Comparison of ENCODE assay signal across 9 cellular contexts in the genomic region with DNA sequence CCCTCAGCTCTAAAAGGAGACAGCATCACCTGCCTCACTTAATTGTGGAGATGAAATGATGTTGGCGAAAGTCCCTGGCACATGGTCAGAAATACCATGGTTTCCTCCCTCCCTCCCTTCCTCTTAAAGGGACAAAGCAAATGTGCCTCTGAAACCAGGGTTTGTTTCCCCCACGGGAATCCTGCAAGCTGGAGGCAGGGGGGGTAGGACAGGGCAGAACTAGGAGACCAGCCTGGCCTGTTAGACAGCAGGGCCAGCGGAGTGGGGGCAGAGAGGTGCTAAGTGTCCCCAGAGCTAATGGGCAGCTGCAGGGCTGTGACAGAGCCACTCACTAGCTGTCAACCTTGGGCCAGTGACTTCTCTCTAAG. TPM values are rescaled to one million over a fixed set of nuclear protein-coding genes. Genes with fewer than 3 reads are reported as not detected.
DNase-seq lines count a peak whose midpoint lies in the region; ATAC-seq and TF ChIP-seq lines count a peak whose summit lies in the region.
"Had no signal": no experiment of that assay in that cellular context is flagged by ENCODE, and none has a peak within 500 bp of the region (broad histone marks: within the 10 kb centered on the region; RNA-seq: fewer than 3 reads in every experiment).

No MANE protein-coding gene starts in this region.

- H2AK5ac ChIP-seq in neuronal stem cell (ENCODE audit: low read depth, low read length) = peak overlapping the region; percentile 56

- H3K9me3 Mint-ChIP-seq in CD4-positive, alpha-beta T cell = no peaks in the 10 kb centered on the region
- H3K9me3 Mint-ChIP-seq in activated CD8-positive, alpha-beta T cell treated with anti-CD3 and anti-CD28 coated beads, Interleukin-2, amount 10 ng/mL, durations not matched to agents 7 days and 5 days (ENCODE audit: insufficient read depth) = no peaks in the 10 kb centered on the region
- H3K9me3 Mint-ChIP-seq: natural killer cell treated with Interleukin-12 subunit alpha and Interleukin-12 subunit beta and Interleukin-15 and Interleukin-18, amount 100 ng/mL, for 72 hours had no signal

- peak overlapping the region; percentile 9 for H3K27ac Mint-ChIP-seq in CD4-positive, alpha-beta T cell
- H3K27ac Mint-ChIP-seq in activated CD8-positive, alpha-beta T cell treated with anti-CD3 and anti-CD28 coated beads, Interleukin-2, amount 10 ng/mL, durations not matched to agents 7 days and 5 days = no peak overlapping the region

- 0% methylated on average over 1 of the region's 3 CpGs; no CpG with 5 or more reads in 1 of the 2 donors for WGBS in esophagus squamous epithelium, 2 donors
- WGBS in neuronal stem cell (ENCODE audit: extremely low coverage in 2 of 2, insufficient read length in 2 of 2, insufficient replicate concordance in 1 of 2), 2 donors = no CpG with 5 or more reads among the region's 3 CpGs

- POLR2A ChIA-PET in CD4-positive, alpha-beta T cell (lab: Charles Lee) = interaction anchor here (0.8 to 0.9 kb wide), 2 partner anchors 29 to 107 kb away, joined by 3 to 4 read pairs; no protein-coding TSS in a partner anchor
- POLR2A ChIA-PET in RWPE1 (lab: Yijun Ruan, JAX; ENCODE audit: low non-redundant PET) = no interaction called here
- POLR2A ChIA-PET in activated CD8-positive, alpha-beta T cell treated with anti-CD3 and anti-CD28 coated beads, Interleukin-2, amount 10 ng/mL, durations not matched to agents 7 days and 5 days (lab: Charles Lee) = no interaction called here

- no peaks in the 10 kb centered on the region for H3K9me3 ChIP-seq in CD4-positive, alpha-beta T cell (ENCODE audit: control insufficient read depth, low read length)
- no peaks in the 10 kb centered on the region for H3K9me3 ChIP-seq in esophagus squamous epithelium
- H3K9me3 ChIP-seq in neuronal stem cell (replicated peaks in 1 of 2; ENCODE audit: control insufficient read depth in 2 of 2, insufficient read depth in 1 of 2, low read depth in 1 of 2, low read length in 2 of 2) = peaks cover 5 to 20% of the 10 kb centered on the region in 2 donors

- no peak for DNase-seq in CD4-positive, alpha-beta T cell
- DNase-seq in esophagus squamous epithelium (lab: John Stamatoyannopoulos, UW) (no peak), neuronal stem cell (ENCODE audit: low spot score) (no peak), NOMO-1 treated with dmso at 0.1 percent for 144 hours (lab: John Stamatoyannopoulos, UW; ENCODE audit: unreplicated experiment) (no peak), RWPE1 (ENCODE audit: low spot score) (no peak), CD1c-positive myeloid dendritic cell (ENCODE audit: extremely low spot score) (no peak)
- no peak for DNase-seq in activated CD8-positive, alpha-beta T cell treated with anti-CD3 and anti-CD28 coated beads, Interleukin-2, amount 10 ng/mL, durations not matched to agents 7 days and 5 days

- peaks cover 11 to 88% (median 23%) of the 10 kb centered on the region in 3 donors for H3K4me1 ChIP-seq in esophagus squamous epithelium
- H3K4me1 ChIP-seq in neuronal stem cell (ENCODE audit: control insufficient read depth in 2 of 2, insufficient read depth in 1 of 2, low read depth in 1 of 2, low read length in 2 of 2) = peaks cover 24 to 34% of the 10 kb centered on the region in 2 donors

- no peak overlapping the region for H2BK12ac ChIP-seq in neuronal stem cell (ENCODE audit: low read length)

- ATAC-seq in CD4-positive, alpha-beta T cell (ENCODE audit: poor library complexity) = no peak
- peak; percentile 8 for ATAC-seq in SK-N-SH treated with all-trans-retinoic acid at 6 μM for 48 hours
- no peak for ATAC-seq in activated CD8-positive, alpha-beta T cell treated with anti-CD3 and anti-CD28 coated beads, Interleukin-2, amount 10 ng/mL, durations not matched to agents 7 days and 5 days

- H3K4me3 ChIP-seq in esophagus squamous epithelium (no peak overlapping the region), neuronal stem cell (ENCODE audit: low read length in 2 of 2) (no peak overlapping the region)

- no peak overlapping the region for H2AFZ ChIP-seq in neuronal stem cell (ENCODE audit: low read length)

- H4K8ac ChIP-seq in neuronal stem cell (ENCODE audit: low read depth, low read length) = no peak overlapping the region

- peaks cover 18% of the 10 kb centered on the region for H3K27me3 Mint-ChIP-seq in CD4-positive, alpha-beta T cell
- H3K27me3 Mint-ChIP-seq in activated CD8-positive, alpha-beta T cell treated with anti-CD3 and anti-CD28 coated beads, Interleukin-2, amount 10 ng/mL, durations not matched to agents 7 days and 5 days (ENCODE audit: low read depth) = peaks cover 40% of the 10 kb centered on the region

- CTCF ChIA-PET in CD4-positive, alpha-beta T cell (lab: Charles Lee) = interaction anchor here (0.6 to 2.9 kb wide), 11 partner anchors 11 to 151 kb away, joined by 3 to 18 read pairs (median 5); a partner anchor contains a TSS
- CTCF ChIA-PET in RWPE1 (lab: Yijun Ruan, JAX) = interaction anchor here (0.6 to 1.3 kb wide), 3 partner anchors 51 to 193 kb away, joined by 3 to 5 read pairs (median 3); no protein-coding TSS in a partner anchor
- CTCF ChIA-PET in activated CD8-positive, alpha-beta T cell treated with anti-CD3 and anti-CD28 coated beads, Interleukin-2, amount 10 ng/mL, durations not matched to agents 7 days and 5 days (lab: Charles Lee) = interaction anchor here (1.0 to 9.4 kb wide), 9 partner anchors 19 to 266 kb away, joined by 3 to 118 read pairs (median 4); no protein-coding TSS in a partner anchor

- H4K91ac ChIP-seq in neuronal stem cell (ENCODE audit: low read depth, low read length, poor library complexity) = no peak overlapping the region

- no peak for TF ChIP-seq POLR2A in esophagus squamous epithelium (IDR thresholded peaks at IDR 0.05)

- H3K14ac ChIP-seq in neuronal stem cell (ENCODE audit: low read length) = no peak overlapping the region

- no peak overlapping the region for H3K9ac ChIP-seq in neuronal stem cell (ENCODE audit: low read depth, low read length, poor library complexity)

- no peaks in the 10 kb centered on the region for H3K36me3 Mint-ChIP-seq in CD4-positive, alpha-beta T cell (ENCODE audit: low read depth)
- H3K36me3 Mint-ChIP-seq in activated CD8-positive, alpha-beta T cell treated with anti-CD3 and anti-CD28 coated beads, Interleukin-2, amount 10 ng/mL, durations not matched to agents 7 days and 5 days (ENCODE audit: low read depth) = no peaks in the 10 kb centered on the region
- H3K36me3 Mint-ChIP-seq: natural killer cell treated with Interleukin-12 subunit alpha and Interleukin-12 subunit beta and Interleukin-15 and Interleukin-18, amount 100 ng/mL, for 72 hours had no signal

- peaks cover 3% of the 10 kb centered on the region for H3K27me3 ChIP-seq in CD4-positive, alpha-beta T cell (ENCODE audit: control insufficient read depth, insufficient read depth, low read length)
- H3K27me3 ChIP-seq in esophagus squamous epithelium (peaks cover 0 to 8% (median 3%) of the 10 kb centered on the region in 4 donors), neuronal stem cell (ENCODE audit: control insufficient read depth in 3 of 3, insufficient read depth in 3 of 3, low read depth in 1 of 3, low read length in 3 of 3) (no peaks in the 10 kb centered on the region)

- peaks cover 39% of the 10 kb centered on the region for H3K4me1 Mint-ChIP-seq in CD4-positive, alpha-beta T cell (ENCODE audit: low read depth)
- peaks cover 37% of the 10 kb centered on the region for H3K4me1 Mint-ChIP-seq in activated CD8-positive, alpha-beta T cell treated with anti-CD3 and anti-CD28 coated beads, Interleukin-2, amount 10 ng/mL, durations not matched to agents 7 days and 5 days (ENCODE audit: low read depth)

- H2BK15ac ChIP-seq in neuronal stem cell (ENCODE audit: low read length) = no peak overlapping the region

- H3K36me3 ChIP-seq in esophagus squamous epithelium (no peaks in the 10 kb centered on the region), neuronal stem cell (replicated peaks in 1 of 2; ENCODE audit: control insufficient read depth in 2 of 2, insufficient read depth in 2 of 2, low read length in 2 of 2) (peaks cover 5 to 22% of the 10 kb centered on the region in 2 donors)

- H3K4me3 Mint-ChIP-seq in CD4-positive, alpha-beta T cell = no peak overlapping the region
- H3K4me3 Mint-ChIP-seq in activated CD8-positive, alpha-beta T cell treated with anti-CD3 and anti-CD28 coated beads, Interleukin-2, amount 10 ng/mL, durations not matched to agents 7 days and 5 days = no peak overlapping the region

- no peak overlapping the region for H3K27ac ChIP-seq in CD4-positive, alpha-beta T cell (ENCODE audit: low read depth, low read length)
- H3K27ac ChIP-seq in esophagus squamous epithelium (peak overlapping the region; percentile 34 to 83 (median 68)), neuronal stem cell (replicated peaks; ENCODE audit: low read length) (no peak overlapping the region), RWPE1 (no peak overlapping the region)

- no peak overlapping the region for H2BK5ac ChIP-seq in neuronal stem cell (ENCODE audit: low read length)

- H3K4ac ChIP-seq in neuronal stem cell (ENCODE audit: low read length) = no peak overlapping the region

- intact Hi-C loops in CD4-positive, alpha-beta T cell (cut with DNase I, micrococcal nuclease) = loop anchor here (1.0 kb wide), 2 partner anchors 108 to 127 kb away; no protein-coding TSS in a partner anchor
- intact Hi-C loops in esophagus squamous epithelium (cut with DNase I) = loop anchor here (10.0 kb wide), 1 partner anchor 111 kb away; no protein-coding TSS in a partner anchor

- H3K23ac ChIP-seq in neuronal stem cell (ENCODE audit: low read depth, low read length, poor library complexity) = no peak overlapping the region

- H3K79me1 ChIP-seq in neuronal stem cell (ENCODE audit: low read depth, low read length) = peaks cover 2% of the 10 kb centered on the region

- no peak for TF ChIP-seq CTCF in CD4-positive, alpha-beta T cell (IDR thresholded peaks at IDR 0.05)
- TF ChIP-seq CTCF in esophagus squamous epithelium (IDR thresholded peaks at IDR 0.05) (no peak), RWPE1 (conservative IDR thresholded peaks at IDR 0.05; ENCODE audit: low read depth) (no peak)

- no peak overlapping the region for H3K4me2 ChIP-seq in neuronal stem cell (ENCODE audit: insufficient read depth, low read length, poor library complexity, severe bottlenecking)

- no peak overlapping the region for H2BK120ac ChIP-seq in neuronal stem cell (ENCODE audit: low read depth, low read length)

- peak overlapping the region; percentile 80 for H3K18ac ChIP-seq in neuronal stem cell (ENCODE audit: low read length)

RNA-seq across cellular contexts. Expression of a gene that starts 5.7 kb away (rescaled TPM):
- total RNA-seq in CD4-positive, alpha-beta T cell = 1 to 10 TPM; 1.1 to 1.2 TPM
- 1 to 10 TPM in 1 of 4 donors, under 1 TPM in 3; 0.08 to 3.6 (median 0.49) TPM for total RNA-seq in esophagus squamous epithelium
- 6.8 TPM for polyA plus RNA-seq in neuronal stem cell (2013, experiment 1 of 2)
- polyA plus RNA-seq in neuronal stem cell (2013, experiment 2 of 2) = 6.7 TPM
- total RNA-seq in activated CD8-positive, alpha-beta T cell treated with anti-CD3 and anti-CD28 coated beads, Interleukin-2, amount 10 ng/mL, durations not matched to agents 7 days and 5 days = under 1 TPM; 0.05 to 0.08 TPM

RNA-seq across cellular contexts. Expression of a gene that starts 55.5 kb away (rescaled TPM):
- 1 to 10 TPM in 1 of 2 experiments, under 1 TPM in 1; 0.92 to 1.2 TPM for total RNA-seq in CD4-positive, alpha-beta T cell
- 10 to 100 TPM in 2 of 4 donors, 1 to 10 TPM in 2; 4.7 to 15.1 (median 9.2) TPM for total RNA-seq in esophagus squamous epithelium
- 34.0 TPM for polyA plus RNA-seq in neuronal stem cell (2013, experiment 1 of 2)
- 35.2 TPM for polyA plus RNA-seq in neuronal stem cell (2013, experiment 2 of 2)
- total RNA-seq in activated CD8-positive, alpha-beta T cell treated with anti-CD3 and anti-CD28 coated beads, Interleukin-2, amount 10 ng/mL, durations not matched to agents 7 days and 5 days = 1 to 10 TPM; 6.9 to 7.0 TPM

Comparison
In these comparisons a context has a peak if more than half of its experiments do, and no peak if none do; other contexts are left out.
1. H3K27ac ChIP-seq: peak in esophagus squamous epithelium (4 of 4); none in CD4-positive, alpha-beta T cell (single experiment), neuronal stem cell (single experiment) and RWPE1 (single experiment).